Comparison of ENCODE assay signal across 27 cellular contexts in the genomic region with DNA sequence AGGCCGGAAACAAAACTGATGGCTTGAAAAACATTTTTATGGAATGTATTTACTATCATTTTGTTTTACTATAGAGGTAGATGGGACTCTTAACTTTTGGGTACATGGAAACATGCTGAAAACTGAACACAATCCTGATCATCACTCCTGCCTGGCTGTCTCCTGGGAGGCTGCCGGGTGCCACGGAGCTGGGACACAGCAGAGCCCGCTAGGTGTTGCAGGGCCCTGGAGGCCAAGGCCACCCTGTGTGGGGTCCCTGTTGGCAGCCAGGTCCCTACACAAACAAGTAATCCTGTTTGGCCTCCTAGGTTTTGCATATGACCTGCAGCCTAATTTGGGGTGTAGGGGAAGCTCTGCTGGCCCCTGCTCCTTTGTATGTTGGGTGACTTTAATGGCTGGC. TPM values are rescaled to one million over a fixed set of nuclear protein-coding genes. Genes with fewer than 3 reads are reported as not detected.
DNase-seq lines count a peak whose midpoint lies in the region; ATAC-seq, FAIRE-seq and TF ChIP-seq lines count a peak whose summit lies in the region.
"Had no signal": no experiment of that assay in that cellular context is flagged by ENCODE, and none has a peak within 500 bp of the region (broad histone marks: within the 10 kb centered on the region; RNA-seq: fewer than 3 reads in every experiment).

No MANE protein-coding gene starts in this region.

- H3K4me3 Mint-ChIP-seq in mesothelial cell of epicardium, result no peak overlapping the region
- no peak overlapping the region for H3K4me3 Mint-ChIP-seq in activated CD8-positive, alpha-beta T cell treated with anti-CD3 and anti-CD28 coated beads, Interleukin-2, amount 10 ng/mL, durations not matched to agents 7 days and 5 days
- H3K4me3 Mint-ChIP-seq: CD8-positive, alpha-beta T cell had no signal

- H3K4me1 ChIP-seq in HepG2 (ENCODE audit: insufficient read depth, low read length) (peaks cover 28% of the 10 kb centered on the region), right lobe of liver (no peaks in the 10 kb centered on the region)
- H3K4me1 ChIP-seq: BE2C had no signal

- in situ Hi-C loops in HepG2 (cut with HindIII; ENCODE audit: extremely low pct_ligation_motif_present, low pct_unique_long_range_greater_than_20kb), result no loop called here

- H3K79me2 ChIP-seq in HepG2 (ENCODE audit: insufficient read depth, low read length), result no peaks in the 10 kb centered on the region

- ATAC-seq in HepG2 (peak; percentile 50), right lobe of liver (no peak)
- ATAC-seq in activated CD8-positive, alpha-beta T cell treated with anti-CD3 and anti-CD28 coated beads, Interleukin-2, amount 10 ng/mL, durations not matched to agents 7 days and 5 days, result no peak
- ATAC-seq: CD8-positive, alpha-beta T cell; K562 had no signal

- no peak for TF ChIP-seq RAD21 in HepG2 (CRISPR knock-in tag; IDR thresholded peaks at IDR 0.05)

- H3K9me3 ChIP-seq in HepG2 (ENCODE audit: low read length) (no peaks in the 10 kb centered on the region), right lobe of liver (no peaks in the 10 kb centered on the region)
- H3K9me3 ChIP-seq: BE2C had no signal

- H3K27me3 Mint-ChIP-seq in mesothelial cell of epicardium (ENCODE audit: low read depth), result no peaks in the 10 kb centered on the region
- H3K27me3 Mint-ChIP-seq in activated CD8-positive, alpha-beta T cell treated with anti-CD3 and anti-CD28 coated beads, Interleukin-2, amount 10 ng/mL, durations not matched to agents 7 days and 5 days (ENCODE audit: low read depth), result no peaks in the 10 kb centered on the region

- H3K36me3 ChIP-seq in HepG2 (replicated peaks in 1 of 2; ENCODE audit: control insufficient read depth in 1 of 2, insufficient read depth in 2 of 2, low read length in 2 of 2) (peaks cover 3 to 6% of the 10 kb centered on the region in 2 experiments; a peak in 4 of 5 replicates), right lobe of liver (peaks cover 0 to 12% (median 0%) of the 10 kb centered on the region in 4 donors)
- H3K36me3 ChIP-seq: BE2C had no signal

- no peak overlapping the region for H3K9ac ChIP-seq in HepG2 (ENCODE audit: insufficient read depth, low read depth, low read length)

- no peaks in the 10 kb centered on the region for H4K20me1 ChIP-seq in HepG2 (ENCODE audit: insufficient read depth, low read length)

- H3K36me3 Mint-ChIP-seq in mesothelial cell of epicardium, result peaks cover 12% of the 10 kb centered on the region
- peaks cover 35% of the 10 kb centered on the region for H3K36me3 Mint-ChIP-seq in activated CD8-positive, alpha-beta T cell treated with anti-CD3 and anti-CD28 coated beads, Interleukin-2, amount 10 ng/mL, durations not matched to agents 7 days and 5 days (ENCODE audit: low read depth)

- H3K4me3 ChIP-seq in HepG2 (replicated peaks in 1 of 3; ENCODE audit: insufficient read depth in 1 of 3, low read depth in 2 of 3, low read length in 3 of 3) (no peak overlapping the region), right lobe of liver (no peak overlapping the region)
- H3K4me3 ChIP-seq: K562 had no signal

- H3K27ac ChIP-seq in HepG2 (ENCODE audit: extremely low read length, insufficient read depth, low read length), result peak overlapping the region; percentile 28
- H3K27ac ChIP-seq in right lobe of liver, result no peak overlapping the region
- H3K27ac ChIP-seq in RWPE1, result peak overlapping the region; percentile 15

- no peak overlapping the region for H3K4me2 ChIP-seq in HepG2 (ENCODE audit: low read depth, low read length)

- TF ChIP-seq EP300 in HepG2 (IDR thresholded peaks at IDR 0.05; ENCODE audit: low read depth in 2 of 2, low read length in 2 of 2), result no peak
- TF ChIP-seq EP300 in HepG2 (CRISPR knock-in tag; IDR thresholded peaks at IDR 0.05; ENCODE audit: borderline replicate concordance), result no peak

- H3K4me1 Mint-ChIP-seq in mesothelial cell of epicardium, result peaks cover 45% of the 10 kb centered on the region
- peaks cover 32% of the 10 kb centered on the region for H3K4me1 Mint-ChIP-seq in activated CD8-positive, alpha-beta T cell treated with anti-CD3 and anti-CD28 coated beads, Interleukin-2, amount 10 ng/mL, durations not matched to agents 7 days and 5 days (ENCODE audit: low read depth)

- H3K27me3 ChIP-seq in HepG2 (ENCODE audit: control insufficient read depth in 1 of 2, insufficient read depth in 2 of 2, low read length in 2 of 2) (no peaks in the 10 kb centered on the region), right lobe of liver (no peaks in the 10 kb centered on the region)
- H3K27me3 ChIP-seq: BE2C had no signal

- POLR2A ChIA-PET in HepG2 (lab: Yijun Ruan, JAX), result interaction anchor here (0.7 kb wide), 1 partner anchor 49 kb away, joined by 3 read pairs; a partner anchor contains a TSS
- POLR2A ChIA-PET in RWPE1 (lab: Yijun Ruan, JAX; ENCODE audit: low non-redundant PET), result no interaction called here
- POLR2A ChIA-PET in activated CD8-positive, alpha-beta T cell treated with anti-CD3 and anti-CD28 coated beads, Interleukin-2, amount 10 ng/mL, durations not matched to agents 7 days and 5 days (lab: Charles Lee), result interaction anchor here (0.7 kb wide), 1 partner anchor 36 kb away, joined by 3 read pairs; no protein-coding TSS in a partner anchor

- no peak for TF ChIP-seq POLR2A in HepG2 (IDR thresholded peaks at IDR 0.05; ENCODE audit: insufficient read depth in 1 of 2, low read depth in 2 of 2, low read length in 2 of 2)
- no peak for TF ChIP-seq POLR2A in right lobe of liver (IDR thresholded peaks at IDR 0.05)

- 100% methylated on average over 1 of the region's 4 CpGs for WGBS in HepG2 (ENCODE audit: low lambda C conversion rate)
- WGBS in right lobe of liver (ENCODE audit: insufficient coverage, low coverage, low lambda C conversion rate, missing lambda C conversion rate), result 75% methylated on average over 2 of the region's 4 CpGs

- H3K27ac Mint-ChIP-seq in mesothelial cell of epicardium, result peak overlapping the region; percentile 73
- no peak overlapping the region for H3K27ac Mint-ChIP-seq in activated CD8-positive, alpha-beta T cell treated with anti-CD3 and anti-CD28 coated beads, Interleukin-2, amount 10 ng/mL, durations not matched to agents 7 days and 5 days
- H3K27ac Mint-ChIP-seq: CD8-positive, alpha-beta T cell had no signal

- DNase-seq in HepG2 (ENCODE audit: low spot score) (no peak), right lobe of liver (no peak), RWPE1 (ENCODE audit: low spot score) (no peak), mesothelial cell of epicardium (ENCODE audit: low spot score in 2 of 2, unreplicated experiment in 2 of 2) (no peak), NCI-H446 treated with DMSO at 0.1 percent for 48 hours (lab: John Stamatoyannopoulos, UW) (no peak), D721Med (ENCODE audit: insufficient read length, low spot score) (no peak)
- no peak for DNase-seq in activated T-cell treated with anti-CD3 and anti-CD28 coated beads, Interleukin-2, amount 50 U/mL, for 1 hour
- no peak for DNase-seq in activated CD8-positive, alpha-beta T cell treated with anti-CD3 and anti-CD28 coated beads, Interleukin-2, amount 10 ng/mL, durations not matched to agents 7 days and 5 days
- DNase-seq: 8988T; ACHN; BE2C; CD8-positive, alpha-beta T cell; DMS79 treated with DMSO at 0.1 percent for 48 hours; Kasumi-1; NCI-H1092 treated with DMSO at 0.1 percent for 48 hours; NCI-H1436 treated with DMSO at 0.1 percent for 48 hours; NCI-H1930; NCI-H2107; NCI-H446; NCI-H526; NCI-H82; RPMI8226; SHP77 had no signal

- H3K9me3 Mint-ChIP-seq in mesothelial cell of epicardium, result no peaks in the 10 kb centered on the region
- H3K9me3 Mint-ChIP-seq in activated CD8-positive, alpha-beta T cell treated with anti-CD3 and anti-CD28 coated beads, Interleukin-2, amount 10 ng/mL, durations not matched to agents 7 days and 5 days (ENCODE audit: insufficient read depth), result no peaks in the 10 kb centered on the region
- H3K9me3 Mint-ChIP-seq: CD8-positive, alpha-beta T cell had no signal

- CTCF ChIA-PET in HepG2 (lab: Yijun Ruan, JAX; ENCODE audit: low intra/inter-chr PET ratio, low total read pairs), result no interaction called here
- CTCF ChIA-PET in RWPE1 (lab: Yijun Ruan, JAX), result interaction anchor here (0.6 kb wide), 2 partner anchors 748 to 935 kb away, joined by 3 read pairs; no protein-coding TSS in a partner anchor
- CTCF ChIA-PET in activated CD8-positive, alpha-beta T cell treated with anti-CD3 and anti-CD28 coated beads, Interleukin-2, amount 10 ng/mL, durations not matched to agents 7 days and 5 days (lab: Charles Lee), result interaction anchor here (0.7 to 2.1 kb wide), 2 partner anchors 8 to 11 kb away, joined by 3 to 6 read pairs; no protein-coding TSS in a partner anchor

- TF ChIP-seq CTCF in HepG2 (CRISPR knock-in tag; IDR thresholded peaks at IDR 0.05) (no peak), right lobe of liver (IDR thresholded peaks at IDR 0.05) (no peak), RWPE1 (conservative IDR thresholded peaks at IDR 0.05; ENCODE audit: low read depth) (no peak), mesothelial cell of epicardium (IDR thresholded peaks at IDR 0.05; ENCODE audit: unreplicated experiment) (no peak), D721Med (IDR thresholded peaks at IDR 0.05; ENCODE audit: insufficient read depth, missing control alignments) (no peak)

- intact Hi-C loops in HepG2 (cut with micrococcal nuclease; ENCODE audit: unreplicated experiment) (no loop called here), right lobe of liver (cut with DNase I) (no loop called here)

- FAIRE-seq in HepG2 (lab: Jason Lieb, UNC) (no peak), D721Med (lab: Jason Lieb, UNC) (no peak)
- FAIRE-seq: GM12892, K562 had no signal

- no TSS peak for BruUV-seq in HepG2 (replicated peaks; lab: Mats Ljungman, UMichigan)

- H2AFZ ChIP-seq in HepG2 (ENCODE audit: low read length), result no peak overlapping the region

RNA-seq across cellular contexts. Expression of a gene that starts 17.5 kb away (rescaled TPM):
- total RNA-seq in HepG2 (2016; rRNA removed; fragmentation: Illumina TruSeq; extraction: Trizol) (6.4 and 11.4 TPM in 2 replicates), right lobe of liver (1 to 10 TPM in 5 of 6 experiments, under 1 TPM in 1; 0.68 to 3.6 (median 2.8) TPM), mesothelial cell of epicardium (1.7 to 2.4 TPM (median 2.3 TPM) in 3 replicates)
- 3.0 and 3.5 TPM in 2 replicates for total RNA-seq in HepG2 (2016; cell fraction: cytosol; rRNA removed; fragmentation: Illumina TruSeq; extraction: Trizol; ENCODE audit: low read depth)
- total RNA-seq in HepG2 (2016; cell fraction: insoluble cytoplasmic fraction; rRNA removed; fragmentation: Illumina TruSeq; extraction: Trizol), result 5.8 and 11.8 TPM in 2 replicates
- total RNA-seq in HepG2 (2016; cell fraction: membrane; rRNA removed; fragmentation: Illumina TruSeq; extraction: Trizol), result 9.3 and 9.7 TPM in 2 replicates
- 10.6 and 11.8 TPM in 2 replicates for total RNA-seq in HepG2 (2016; cell fraction: nucleus; rRNA removed; fragmentation: Illumina TruSeq; extraction: Trizol)
- 4.8 and 5.2 TPM in 2 replicates for polyA plus RNA-seq in HepG2 (2011; rRNA removed)
- polyA plus RNA-seq in HepG2 (2011; cell fraction: cytosol; rRNA removed), result 4.0 and 4.1 TPM in 2 replicates
- 3.9 and 4.4 TPM in 2 replicates for polyA plus RNA-seq in HepG2 (2011; cell fraction: nucleus; rRNA removed)
- polyA plus RNA-seq in HepG2 (2012), result 4.5 and 5.6 TPM in 2 replicates
- polyA plus RNA-seq in HepG2 (2016; cell fraction: cytosol; fragmentation: Illumina TruSeq; extraction: Trizol; ENCODE audit: low read depth), result 1.8 and 2.0 TPM in 2 replicates
- 5.1 and 5.4 TPM in 2 replicates for polyA plus RNA-seq in HepG2 (2016; cell fraction: insoluble cytoplasmic fraction; fragmentation: Illumina TruSeq; extraction: Trizol; ENCODE audit: low read depth)
- 3.9 and 4.0 TPM in 2 replicates for polyA plus RNA-seq in HepG2 (2016; cell fraction: membrane; fragmentation: Illumina TruSeq; extraction: Trizol; ENCODE audit: low read depth)
- polyA plus RNA-seq in HepG2 (2016; cell fraction: nucleus; fragmentation: Illumina TruSeq; extraction: Trizol; ENCODE audit: insufficient read depth, low read depth), result 17.5 and 18.2 TPM in 2 replicates
- 7.8 TPM in 2 replicates for polyA minus RNA-seq in HepG2 (2011; rRNA and poly(A)+ RNA removed; ENCODE audit: low replicate concordance)
- 3.1 and 3.6 TPM in 2 replicates for polyA minus RNA-seq in HepG2 (2011; cell fraction: cytosol; rRNA and poly(A)+ RNA removed)
- 4.5 and 6.3 TPM in 2 replicates for polyA minus RNA-seq in HepG2 (2011; cell fraction: nucleus; rRNA and poly(A)+ RNA removed)
- total RNA-seq in activated CD8-positive, alpha-beta T cell treated with anti-CD3 and anti-CD28 coated beads, Interleukin-2, amount 10 ng/mL, durations not matched to agents 7 days and 5 days, result 1 to 10 TPM; 3.8 to 4.2 TPM
- total RNA-seq: HT1080, M059J had no signal

RNA-seq across cellular contexts. Expression of a gene that starts 48.4 kb away (rescaled TPM):
- total RNA-seq in HepG2 (2016; rRNA removed; fragmentation: Illumina TruSeq; extraction: Trizol) (21.8 and 24.9 TPM in 2 replicates), right lobe of liver (10 to 100 TPM; 25.4 to 44.3 (median 35.9) TPM), mesothelial cell of epicardium (50.4 to 57.2 TPM (median 53.0 TPM) in 3 replicates)
- total RNA-seq in HepG2 (2016; cell fraction: cytosol; rRNA removed; fragmentation: Illumina TruSeq; extraction: Trizol; ENCODE audit: low read depth), result 6.3 and 6.9 TPM in 2 replicates
- 21.4 and 25.3 TPM in 2 replicates for total RNA-seq in HepG2 (2016; cell fraction: insoluble cytoplasmic fraction; rRNA removed; fragmentation: Illumina TruSeq; extraction: Trizol)
- 12.0 and 12.3 TPM in 2 replicates for total RNA-seq in HepG2 (2016; cell fraction: membrane; rRNA removed; fragmentation: Illumina TruSeq; extraction: Trizol)
- 19.9 and 26.2 TPM in 2 replicates for total RNA-seq in HepG2 (2016; cell fraction: nucleus; rRNA removed; fragmentation: Illumina TruSeq; extraction: Trizol)
- polyA plus RNA-seq in HepG2 (2011; rRNA removed), result 16.6 and 20.2 TPM in 2 replicates
- 9.1 and 11.6 TPM in 2 replicates for polyA plus RNA-seq in HepG2 (2011; cell fraction: cytosol; rRNA removed)
- 35.9 and 37.1 TPM in 2 replicates for polyA plus RNA-seq in HepG2 (2011; cell fraction: nucleus; rRNA removed)
- polyA plus RNA-seq in HepG2 (2012), result 13.4 and 13.9 TPM in 2 replicates
- 1.3 and 1.9 TPM in 2 replicates for polyA plus RNA-seq in HepG2 (2016; cell fraction: cytosol; fragmentation: Illumina TruSeq; extraction: Trizol; ENCODE audit: low read depth)
- polyA plus RNA-seq in HepG2 (2016; cell fraction: insoluble cytoplasmic fraction; fragmentation: Illumina TruSeq; extraction: Trizol; ENCODE audit: low read depth), result 12.1 and 14.3 TPM in 2 replicates
- polyA plus RNA-seq in HepG2 (2016; cell fraction: membrane; fragmentation: Illumina TruSeq; extraction: Trizol; ENCODE audit: low read depth), result 3.4 TPM in 2 replicates
- 41.6 and 44.8 TPM in 2 replicates for polyA plus RNA-seq in HepG2 (2016; cell fraction: nucleus; fragmentation: Illumina TruSeq; extraction: Trizol; ENCODE audit: insufficient read depth, low read depth)
- polyA minus RNA-seq in HepG2 (2011; rRNA and poly(A)+ RNA removed; ENCODE audit: low replicate concordance), result 28.0 and 42.8 TPM in 2 replicates
- 9.6 and 9.9 TPM in 2 replicates for polyA minus RNA-seq in HepG2 (2011; cell fraction: cytosol; rRNA and poly(A)+ RNA removed)
- polyA minus RNA-seq in HepG2 (2011; cell fraction: nucleus; rRNA and poly(A)+ RNA removed), result 25.4 and 26.4 TPM in 2 replicates
- 10 to 100 TPM; 37.0 to 37.4 TPM for total RNA-seq in activated CD8-positive, alpha-beta T cell treated with anti-CD3 and anti-CD28 coated beads, Interleukin-2, amount 10 ng/mL, durations not matched to agents 7 days and 5 days

Comparison
In these comparisons a context has a peak if more than half of its experiments do, and no peak if none do; other contexts are left out.
1. H3K27ac ChIP-seq: peak in HepG2 (single experiment) and RWPE1 (single experiment); none in right lobe of liver (0 of 3).